In genomic region chr17:82754297-82755208, GRCh38 we compare ENCODE assay signal across 10 cellular contexts. TPM values are rescaled to one million over a fixed set of nuclear protein-coding genes. Genes with fewer than 3 reads are reported as not detected.
A peak's percentile ranks its signal among the peaks of the same experiment; 100 is the strongest.
DNase-seq lines count a peak whose midpoint lies in the region; ATAC-seq and TF ChIP-seq lines count a peak whose summit lies in the region.
"Had no signal": no experiment of that assay in that cellular context is flagged by ENCODE, and none has a peak within 500 bp of the region (broad histone marks: within the 10 kb centered on the region; RNA-seq: fewer than 3 reads in every experiment).

No MANE protein-coding gene starts in this region.

- no peak for ATAC-seq in CD4-positive, CD25-positive, alpha-beta regulatory T cell (ENCODE audit: low read depth in 2 of 2)

- peak overlapping the region in 1 of 3 donors; percentile 31 for H3K27ac Mint-ChIP-seq in CD4-positive, CD25-positive, alpha-beta regulatory T cell

- H3K9ac ChIP-seq in HUES64 (ENCODE audit: low read depth, low read length): peak overlapping the region; percentile 16; the same call in 1 of the 2 replicates

- no peak for TF ChIP-seq POLR2A in thyroid gland (IDR thresholded peaks at IDR 0.05)

- no peaks in the 10 kb centered on the region for H3K27me3 Mint-ChIP-seq in CD4-positive, CD25-positive, alpha-beta regulatory T cell

- intact Hi-C loops in thyroid gland (cut with DNase I): loop anchor here (5.0 kb wide), 1 partner anchor 37 kb away; the partner anchor contains the start of gene FN3KRP

- H3K9me3 ChIP-seq in CD4-positive, CD25-positive, alpha-beta regulatory T cell (ENCODE audit: control insufficient read depth in 2 of 2, low read length in 2 of 2): no peaks in the 10 kb centered on the region
- H3K9me3 ChIP-seq in HUES64 (ENCODE audit: insufficient read depth, low read depth, low read length) (no peaks in the 10 kb centered on the region), right atrium auricular region (no peaks in the 10 kb centered on the region), thyroid gland (no peaks in the 10 kb centered on the region)

- TF ChIP-seq CTCF in right atrium auricular region (IDR thresholded peaks at IDR 0.05) (no peak), thyroid gland (IDR thresholded peaks at IDR 0.05) (no peak)

- H3K27ac ChIP-seq in CD4-positive, CD25-positive, alpha-beta regulatory T cell (ENCODE audit: insufficient read depth, low read length, poor library complexity, severe bottlenecking): no peak overlapping the region
- peak overlapping the region; percentile 80; the same call in 1 of the 2 replicates for H3K27ac ChIP-seq in HUES64 (ENCODE audit: low read depth, low read length)
- no peak overlapping the region for H3K27ac ChIP-seq in right atrium auricular region
- no peak overlapping the region for H3K27ac ChIP-seq in thyroid gland

- H3K9me3 Mint-ChIP-seq in CD4-positive, CD25-positive, alpha-beta regulatory T cell: no peaks in the 10 kb centered on the region

- H3K27me3 ChIP-seq in CD4-positive, CD25-positive, alpha-beta regulatory T cell (ENCODE audit: control insufficient read depth, insufficient read depth, low read length): no peaks in the 10 kb centered on the region
- H3K27me3 ChIP-seq in HUES64 (ENCODE audit: insufficient read depth, low read length) (no peaks in the 10 kb centered on the region), right atrium auricular region (no peaks in the 10 kb centered on the region), thyroid gland (no peaks in the 10 kb centered on the region)

- H3K36me3 ChIP-seq in CD4-positive, CD25-positive, alpha-beta regulatory T cell (ENCODE audit: control insufficient read depth, insufficient read depth, low read length): peaks cover 2% of the 10 kb centered on the region
- H3K36me3 ChIP-seq in HUES64 (ENCODE audit: insufficient read depth, low read length) (peaks cover 15% of the 10 kb centered on the region), right atrium auricular region (peaks cover 3% of the 10 kb centered on the region), thyroid gland (no peaks in the 10 kb centered on the region)

- H3K36me3 Mint-ChIP-seq in CD4-positive, CD25-positive, alpha-beta regulatory T cell: peaks cover 13% of the 10 kb centered on the region

- peak in 1 of 3 donors; percentile 28 for DNase-seq in CD4-positive, CD25-positive, alpha-beta regulatory T cell
- DNase-seq in astrocyte of the hippocampus (ENCODE audit: low read depth, low spot score) (peak; percentile 74), left kidney (ENCODE audit: low read depth, low spot score) (peak; percentile 83), right atrium auricular region (ENCODE audit: low spot score) (no peak), NCI-H187 (lab: John Stamatoyannopoulos, UW) (no peak), NCI-H2081 treated with DMSO at 0.1 percent for 48 hours (lab: John Stamatoyannopoulos, UW) (no peak), thyroid gland (no peak)
- DNase-seq: MV-4-11; stimulated activated CD8-positive, alpha-beta memory T cell treated with anti-CD3 and anti-CD28 coated beads, Interleukin-4, amount 100 ng/mL, for 48 hours had no signal

- peaks cover 12% of the 10 kb centered on the region for H3K4me1 ChIP-seq in CD4-positive, CD25-positive, alpha-beta regulatory T cell (ENCODE audit: control insufficient read depth, insufficient read depth, low read length, poor library complexity, severe bottlenecking)
- H3K4me1 ChIP-seq in HUES64 (ENCODE audit: insufficient read depth, low read length): peaks cover 25% of the 10 kb centered on the region
- peaks cover 0 to 21% of the 10 kb centered on the region in 2 donors for H3K4me1 ChIP-seq in right atrium auricular region
- H3K4me1 ChIP-seq in thyroid gland: peaks cover 8 to 11% of the 10 kb centered on the region in 2 donors

- 47% methylated on average over 19 of the region's 19 CpGs for WGBS in HUES64
- 87 to 92% methylated on average over 19 of the region's 19 CpGs for WGBS in thyroid gland, 2 donors

- H3K4me3 ChIP-seq in CD4-positive, CD25-positive, alpha-beta regulatory T cell (ENCODE audit: low read depth, low read length): no peak overlapping the region
- H3K4me3 ChIP-seq in HUES64 (ENCODE audit: low read length) (peak overlapping the region; percentile 98), right atrium auricular region (no peak overlapping the region), thyroid gland (replicated peaks in 1 of 3) (no peak overlapping the region)

- peak overlapping the region; percentile 64 to 92 (median 74) for H3K4me3 Mint-ChIP-seq in CD4-positive, CD25-positive, alpha-beta regulatory T cell

- peaks cover 0 to 32% (median 16%) of the 10 kb centered on the region in 4 donors for H3K4me1 Mint-ChIP-seq in CD4-positive, CD25-positive, alpha-beta regulatory T cell

RNA-seq across cellular contexts. Expression of gene TBCD, which starts 2.7 kb away (rescaled TPM):
- total RNA-seq in CD4-positive, CD25-positive, alpha-beta regulatory T cell: 86.4 TPM
- polyA plus RNA-seq in CD4-positive, CD25-positive, alpha-beta regulatory T cell: 100 to 1,000 TPM in 1 of 4 donors, 10 to 100 TPM in 3; 39.2 to 146 (median 79.2) TPM
- 73.4 TPM for polyA plus RNA-seq in HUES64 (2013, experiment 1 of 2)
- 81.2 TPM for polyA plus RNA-seq in HUES64 (2013, experiment 2 of 2)
- total RNA-seq in right atrium auricular region (10 to 100 TPM; 19.4 to 29.6 TPM), thyroid gland (10 to 100 TPM; 72.6 to 85.9 (median 79.6) TPM)

RNA-seq across cellular contexts. Expression of gene FN3K, which starts 19.1 kb away (rescaled TPM):
- total RNA-seq in CD4-positive, CD25-positive, alpha-beta regulatory T cell: 2.0 TPM
- polyA plus RNA-seq in CD4-positive, CD25-positive, alpha-beta regulatory T cell: under 1 TPM; 0.18 to 0.74 (median 0.25) TPM
- polyA plus RNA-seq in HUES64 (2013, experiment 1 of 2): 7.0 TPM
- 11.3 TPM for polyA plus RNA-seq in HUES64 (2013, experiment 2 of 2)
- total RNA-seq in right atrium auricular region: 10 to 100 TPM in 1 of 2 donors, 1 to 10 TPM in 1; 5.1 to 28.3 TPM
- total RNA-seq in thyroid gland: 10 to 100 TPM in 3 of 4 donors, 1 to 10 TPM in 1; 7.2 to 13.3 (median 12.0) TPM

RNA-seq across cellular contexts. Expression of gene FN3KRP, which starts 38.0 kb away (rescaled TPM):
- total RNA-seq in CD4-positive, CD25-positive, alpha-beta regulatory T cell: 28.1 TPM
- polyA plus RNA-seq in CD4-positive, CD25-positive, alpha-beta regulatory T cell: 10 to 100 TPM; 25.3 to 36.7 (median 34.0) TPM
- polyA plus RNA-seq in HUES64 (2013, experiment 1 of 2): 21.1 TPM
- 24.7 TPM for polyA plus RNA-seq in HUES64 (2013, experiment 2 of 2)
- total RNA-seq in right atrium auricular region: 1 to 10 TPM; 6.1 TPM
- total RNA-seq in thyroid gland: 100 to 1,000 TPM in 1 of 4 donors, 10 to 100 TPM in 2, 1 to 10 TPM in 1; 9.3 to 122 (median 16.2) TPM

RNA-seq across cellular contexts. Expression of gene RAB40B, which starts 56.1 kb away (rescaled TPM):
- 4.9 TPM for total RNA-seq in CD4-positive, CD25-positive, alpha-beta regulatory T cell
- 1 to 10 TPM; 2.2 to 5.3 (median 3.4) TPM for polyA plus RNA-seq in CD4-positive, CD25-positive, alpha-beta regulatory T cell
- polyA plus RNA-seq in HUES64 (2013, experiment 1 of 2): 1.7 TPM
- 1.7 TPM for polyA plus RNA-seq in HUES64 (2013, experiment 2 of 2)
- total RNA-seq in right atrium auricular region: 10 to 100 TPM; 10.2 to 20.8 TPM
- 10 to 100 TPM in 2 of 4 donors, 1 to 10 TPM in 2; 6.2 to 19.3 (median 11.3) TPM for total RNA-seq in thyroid gland

Comparison
In these comparisons a context has a peak if more than half of its experiments do, and no peak if none do; other contexts are left out.
1. DNase-seq: peak in astrocyte of the hippocampus (single experiment) and left kidney (single experiment); none in right atrium auricular region (single experiment), NCI-H187 (0 of 2), NCI-H2081 treated with DMSO at 0.1 percent for 48 hours (single experiment) and thyroid gland (0 of 2).